Comparison of ENCODE assay signal across 14 cellular contexts in the genomic region with DNA sequence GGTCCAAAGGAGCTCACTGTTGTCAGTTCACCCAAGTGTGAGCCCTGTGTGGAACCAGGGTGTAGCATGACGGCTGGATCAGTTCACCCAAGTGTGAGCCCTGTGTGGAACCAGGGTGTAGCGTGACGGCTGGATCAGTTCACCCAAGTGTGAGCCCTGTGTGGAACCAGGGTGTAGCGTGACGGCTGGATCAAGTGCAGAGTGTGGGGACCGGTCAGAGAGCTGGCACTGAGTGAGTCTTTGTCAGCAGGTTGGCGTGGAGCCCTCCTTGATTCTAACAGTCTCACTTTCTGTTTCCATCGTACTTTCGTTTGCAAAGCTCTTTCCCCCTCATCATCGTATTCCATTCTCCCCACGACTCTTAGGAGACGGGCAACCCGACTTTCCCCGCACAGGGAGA. TPM values are rescaled to one million over a fixed set of nuclear protein-coding genes. Genes with fewer than 3 reads are reported as not detected.
DNase-seq lines count a peak whose midpoint lies in the region; ATAC-seq, FAIRE-seq and TF ChIP-seq lines count a peak whose summit lies in the region.
"Had no signal": no experiment of that assay in that cellular context is flagged by ENCODE, and none has a peak within 500 bp of the region (broad histone marks: within the 10 kb centered on the region; RNA-seq: fewer than 3 reads in every experiment).

No MANE protein-coding gene starts in this region.

- no peak overlapping the region for H4K91ac ChIP-seq in IMR-90 (ENCODE audit: insufficient read depth, low read depth, low read length)

- no peak overlapping the region for H2AK9ac ChIP-seq in IMR-90 (replicated peaks; ENCODE audit: low read depth, low read length, poor library complexity)

- CTCF ChIA-PET in IMR-90 (lab: Yijun Ruan, JAX) (no interaction called here), GM12878 (lab: Yijun Ruan, JAX) (interaction anchor here (0.8 to 1.4 kb wide), 4 partner anchors 15 to 99 kb away, joined by 3 to 4 read pairs (median 3); no protein-coding TSS in a partner anchor), GM10248 (lab: Yijun Ruan, JAX) (interaction anchor here (1.3 to 1.5 kb wide), 2 partner anchors 8 to 13 kb away, joined by 3 to 5 read pairs; no protein-coding TSS in a partner anchor)

- H2BK20ac ChIP-seq in IMR-90 (ENCODE audit: low read depth, low read length) = no peak overlapping the region

- no peak overlapping the region for H3K56ac ChIP-seq in IMR-90 (ENCODE audit: extremely low read depth, insufficient read depth, low read length)

- no peak overlapping the region for H3K14ac ChIP-seq in IMR-90 (replicated peaks; ENCODE audit: low read depth, low read length)

- RAD21 ChIA-PET in GM12878 (lab: Charles Lee; ENCODE audit: unreplicated experiment) = interaction anchor here (0.7 kb wide), 1 partner anchor 47 kb away, joined by 3 read pairs; no protein-coding TSS in a partner anchor

- no peak for TF ChIP-seq EP300 in GM12878 (IDR thresholded peaks at IDR 0.05; ENCODE audit: borderline replicate concordance in 1 of 2, control insufficient read depth in 1 of 2, low read depth in 2 of 2, low read length in 2 of 2)

- H3K36me3 ChIP-seq in IMR-90 (ENCODE audit: control insufficient read depth, insufficient read depth, low read length) (no peaks in the 10 kb centered on the region), GM12878 (ENCODE audit: control insufficient read depth in 2 of 2, insufficient read depth in 2 of 2, low read length in 1 of 2) (no peaks in the 10 kb centered on the region)
- H3K36me3 ChIP-seq: neutrophil had no signal

- H3K9me1 ChIP-seq in IMR-90 (ENCODE audit: insufficient read depth, low read length) = peaks cover 5% of the 10 kb centered on the region; the same call in 1 of the 2 replicates

- H4K20me1 ChIP-seq in IMR-90 (ENCODE audit: insufficient read depth, low read length) (no peaks in the 10 kb centered on the region), GM12878 (ENCODE audit: control insufficient read depth, insufficient read depth) (no peaks in the 10 kb centered on the region)

- no peak overlapping the region for H3K4me3 ChIP-seq in IMR-90 (ENCODE audit: insufficient read depth, low read depth, low read length)
- H3K4me3 ChIP-seq in GM12878 = no peak overlapping the region

- no peaks in the 10 kb centered on the region for H3K27me3 ChIP-seq in IMR-90 (ENCODE audit: control insufficient read depth, insufficient read depth, low read length)
- H3K27me3 ChIP-seq in GM12878 (replicated peaks in 1 of 2; ENCODE audit: control insufficient read depth in 2 of 2, insufficient read depth in 2 of 2, low read length in 1 of 2) = no peaks in the 10 kb centered on the region; a peak in 1 of 4 replicates
- H3K27me3 ChIP-seq in layer of hippocampus (ENCODE audit: control insufficient read depth, insufficient read depth, low read length) = no peaks in the 10 kb centered on the region
- H3K27me3 ChIP-seq: neutrophil had no signal

- H3K18ac ChIP-seq in IMR-90 (ENCODE audit: low read depth, low read length) = no peak overlapping the region; the same call in 1 of the 2 replicates

- H2AK5ac ChIP-seq in IMR-90 (ENCODE audit: low read depth, low read length) = no peak overlapping the region

- H3K4ac ChIP-seq in IMR-90 (ENCODE audit: low read depth, low read length) = 0 out of 2 replicates have a peak overlapping the region, but pooled peaks have one; percentile 18

- H3K9me3 ChIP-seq in IMR-90 (ENCODE audit: control insufficient read depth, insufficient read depth, low read length) (peaks cover 4% of the 10 kb centered on the region), GM12878 (replicated peaks; ENCODE audit: control insufficient read depth, insufficient read depth, low read length) (peaks cover 2% of the 10 kb centered on the region; the same call in 2 of the 3 replicates)
- H3K9me3 ChIP-seq: neutrophil had no signal

- no peak overlapping the region for H2BK5ac ChIP-seq in IMR-90 (ENCODE audit: low read depth, low read length, poor library complexity, severe bottlenecking)

- no peak for ATAC-seq in IMR-90 (ENCODE audit: low read depth)
- peak; percentile 72 for ATAC-seq in GM12878

- no peak overlapping the region for H2BK120ac ChIP-seq in IMR-90 (ENCODE audit: low read depth, low read length)

- WGBS in IMR-90 (ENCODE audit: extremely low coverage in 2 of 2, insufficient read length in 1 of 2), 2 experiments = no CpG with 5 or more reads among the region's 14 CpGs
- 54% methylated on average over 14 of the region's 14 CpGs for WGBS in GM12878 (ENCODE audit: insufficient coverage, insufficient replicate concordance, low lambda C conversion rate, missing lambda C conversion rate)

- peak overlapping the region; percentile 75 for H2AFZ ChIP-seq in IMR-90 (replicated peaks; ENCODE audit: low read length, poor library complexity)
- no peak overlapping the region; the same call in 1 of the 2 replicates for H2AFZ ChIP-seq in GM12878 (ENCODE audit: control insufficient read depth, low read depth, low read length)

- H3K27ac ChIP-seq in IMR-90 (ENCODE audit: insufficient read depth, low read length) (no peak overlapping the region), GM12878 (ENCODE audit: control insufficient read depth, insufficient read depth) (no peak overlapping the region), layer of hippocampus (ENCODE audit: low read depth, low read length) (peak overlapping the region; percentile 71), temporal lobe (ENCODE audit: low read depth, low read length) (peak overlapping the region; percentile 89)
- H3K27ac ChIP-seq: neutrophil had no signal

- POLR2A ChIA-PET in IMR-90 (lab: Charles Lee; ENCODE audit: unreplicated experiment) = no interaction called here
- POLR2A ChIA-PET in GM12878 (lab: Charles Lee) = no interaction called here
- POLR2A ChIA-PET in GM10248 (lab: Yijun Ruan, JAX) = no interaction called here

- TF ChIP-seq RAD21 in IMR-90 (IDR thresholded peaks at IDR 0.05; ENCODE audit: low read length) (no peak), GM12878 (IDR thresholded peaks at IDR 0.05; ENCODE audit: insufficient read depth, low read depth, low read length) (no peak)

- H4K8ac ChIP-seq in IMR-90 (ENCODE audit: low read depth in 2 of 2, low read length in 2 of 2) = no peak overlapping the region

- intact Hi-C loops in IMR-90 (cut with micrococcal nuclease) = no loop called here
- intact Hi-C loops in GM12878 (cut with micrococcal nuclease; ENCODE audit: unreplicated experiment) = no loop called here

- H3K4me2 ChIP-seq in IMR-90 (ENCODE audit: low read depth, low read length) = peak overlapping the region; percentile 38; the same call in 1 of the 2 replicates
- peak overlapping the region; percentile 30; the same call in 1 of the 2 replicates for H3K4me2 ChIP-seq in GM12878 (ENCODE audit: control insufficient read depth, insufficient read depth)

- H3K4me1 ChIP-seq in IMR-90 (ENCODE audit: control insufficient read depth, insufficient read depth, low read length) = peaks cover 16% of the 10 kb centered on the region
- H3K4me1 ChIP-seq in GM12878 (ENCODE audit: control insufficient read depth, insufficient read depth, low read length) = peaks cover 15% of the 10 kb centered on the region

- no TSS peak for BruUV-seq in IMR-90 (replicated peaks; lab: Mats Ljungman, UMichigan)
- no TSS peak for BruUV-seq in GM12878 (replicated peaks; lab: Mats Ljungman, UMichigan)

- SMC1A ChIA-PET in GM12878 (lab: Charles Lee; ENCODE audit: uncharacterized antibody, unreplicated experiment) = no interaction called here

- H3K9ac ChIP-seq in IMR-90 (ENCODE audit: low read depth, low read length) = no peak overlapping the region
- no peak overlapping the region for H3K9ac ChIP-seq in GM12878 (ENCODE audit: control insufficient read depth, insufficient read depth, low read length)

- TF ChIP-seq CTCF in IMR-90 (conservative IDR thresholded peaks at IDR 0.05; ENCODE audit: low read depth, low read length) (no peak), GM12878 (IDR thresholded peaks at IDR 0.05 in 2 of 3, conservative IDR thresholded peaks at IDR 0.05 in 1 of 3; ENCODE audit: control insufficient read depth in 2 of 3, extremely low read depth in 1 of 3, insufficient read depth in 1 of 3, low read depth in 3 of 3, low read length in 3 of 3) (no peak), GM10248 (IDR thresholded peaks at IDR 0.05; ENCODE audit: control extremely low read depth, extremely low read depth, low read depth, missing control alignments) (no peak)

- in situ Hi-C loops in IMR-90 (cut with MboI; ENCODE audit: low sequenced_read_pairs) (no loop called here), GM12878 (cut with MboI) (no loop called here)

- no peaks in the 10 kb centered on the region for H3K79me1 ChIP-seq in IMR-90 (ENCODE audit: low read depth in 1 of 2, low read length in 2 of 2)

- H3K79me2 ChIP-seq in GM12878 (ENCODE audit: control insufficient read depth, insufficient read depth, low read length) = no peaks in the 10 kb centered on the region

- no peak for FAIRE-seq in GM12878 (lab: Jason Lieb, UNC)
- FAIRE-seq: islet of Langerhans had no signal

- H4K5ac ChIP-seq in IMR-90 (ENCODE audit: low read depth, low read length) = no peak overlapping the region

- TF ChIP-seq POLR2A in IMR-90 (IDR thresholded peaks at IDR 0.05; ENCODE audit: low read depth, low read length) (no peak), GM12878 (IDR thresholded peaks at IDR 0.05; ENCODE audit: low read depth, low read length) (no peak)

- no peak overlapping the region for H3K23ac ChIP-seq in IMR-90 (ENCODE audit: low read depth, low read length)

- H2BK15ac ChIP-seq in IMR-90 (ENCODE audit: low read depth, low read length) = no peak overlapping the region

- dilution Hi-C loops in IMR-90 (cut with HindIII; ENCODE audit: low sequenced_read_pairs, unreplicated experiment) = no loop called here

- no peak for DNase-seq in IMR-90
- DNase-seq in GM12878 (ENCODE audit: low read depth, low spot score) = no peak
- no peak for DNase-seq in stimulated activated CD4-positive, alpha-beta T cell treated with anti-CD3 and anti-CD28 coated beads, Interleukin-15, amount 100 ng/mL, for 24 hours
- no peak for DNase-seq in GM10248 (ENCODE audit: extremely low spot score)
- DNase-seq in NCI-H82 treated with DMSO at 0.1 percent for 48 hours (lab: John Stamatoyannopoulos, UW; ENCODE audit: unreplicated experiment) = no peak
- DNase-seq: activated CD4-positive, alpha-beta T cell treated with anti-CD3 and anti-CD28 coated beads, Interleukin-2, amount 50 U/mL, for 1 hour; HCEC 1CT; NCI-H1694; NCI-H82; stimulated activated naive CD4-positive, alpha-beta T cell treated with Interleukin-2 at 50 U/mL for 16 hours had no signal

RNA-seq across cellular contexts. Expression of gene DLG1, which starts 57.9 kb away (rescaled TPM):
- total RNA-seq in IMR-90 (2012; rRNA removed) = 57.7 and 58.6 TPM in 2 replicates
- polyA plus RNA-seq in IMR-90 (2012; rRNA removed) = 18.7 and 21.2 TPM in 2 replicates
- polyA plus RNA-seq in IMR-90 (2012; cell fraction: cytosol; rRNA removed) = 3.7 and 4.9 TPM in 2 replicates
- 5.5 and 51.9 TPM in 2 replicates for polyA plus RNA-seq in IMR-90 (2012; cell fraction: nucleus; rRNA removed; ENCODE audit: low replicate concordance)
- total RNA-seq in GM12878 (2013; cell fraction: nucleolus; rRNA removed) = 221 and 244 TPM in 2 replicates
- total RNA-seq in GM12878 (2014; rRNA removed) = 44.8 and 51.9 TPM in 2 replicates
- total RNA-seq in GM12878 (2014; rRNA removed; fragmentation: Illumina TruSeq; extraction: Trizol) = 52.0 and 55.7 TPM in 2 replicates
- total RNA-seq in GM12878 (2021) = 60.6 and 62.4 TPM in 2 replicates
- 17.7 TPM for polyA plus RNA-seq in GM12878 (2011; ENCODE audit: low read depth)
- 35.8 and 49.9 TPM in 2 replicates for polyA plus RNA-seq in GM12878 (2011; rRNA removed)
- polyA plus RNA-seq in GM12878 (2011; cell fraction: cytosol; rRNA removed) = 9.7 and 15.1 TPM in 2 replicates
- 34.9 and 36.7 TPM in 2 replicates for polyA plus RNA-seq in GM12878 (2011; cell fraction: nucleus; rRNA removed)
- 26.2 and 28.2 TPM in 2 replicates for polyA plus RNA-seq in GM12878 (2012)
- 63.1 and 85.3 TPM in 2 replicates for polyA plus RNA-seq in GM12878 (2014; fragmentation: Illumina TruSeq; extraction: Trizol)
- polyA plus RNA-seq in GM12878 (2014; fragmentation: Nextera tagmentation; extraction: Ambion mirVana) = 10 to 100 TPM in 1 of 2 experiments, 1 to 10 TPM in 1; 9.2 to 10.0 TPM
- 31.4 and 32.1 TPM in 2 replicates for polyA plus RNA-seq in GM12878 (2014; rRNA removed)
- polyA plus RNA-seq in GM12878 (2016; fragmentation: Nextera tagmentation; extraction: Ambion mirVana) = 10 to 100 TPM; 40.1 to 40.2 TPM
- 42.0 and 54.8 TPM in 2 replicates for polyA minus RNA-seq in GM12878 (2011; rRNA and poly(A)+ RNA removed)
- 14.3 and 17.5 TPM in 2 replicates for polyA minus RNA-seq in GM12878 (2011; cell fraction: cytosol; rRNA and poly(A)+ RNA removed)
- polyA minus RNA-seq in GM12878 (2011; cell fraction: nucleus; rRNA and poly(A)+ RNA removed) = 60.3 and 99.5 TPM in 2 replicates
- total RNA-seq in temporal lobe = 60.5 TPM

Comparison
In these comparisons a context has a peak if more than half of its experiments do, and no peak if none do; other contexts are left out.
1. H3K27ac ChIP-seq: peak in layer of hippocampus (single experiment) and temporal lobe (single experiment); none in IMR-90 (single experiment) and GM12878 (single experiment).